In genomic region chr17:47370874-47371273, GRCh38 we compare ENCODE assay signal across 1 cellular context. TPM values are rescaled to one million over a fixed set of nuclear protein-coding genes. Genes with fewer than 3 reads are reported as not detected.
"Had no signal": no experiment of that assay in that cellular context is flagged by ENCODE, and none has a peak within 500 bp of the region (broad histone marks: within the 10 kb centered on the region; RNA-seq: fewer than 3 reads in every experiment).

No MANE protein-coding gene starts in this region.

RNA-seq across cellular contexts. Expression of gene EFCAB13, which starts 47.1 kb away (rescaled TPM):
- total RNA-seq: HT1080 had no signal
